In the genomic region with DNA sequence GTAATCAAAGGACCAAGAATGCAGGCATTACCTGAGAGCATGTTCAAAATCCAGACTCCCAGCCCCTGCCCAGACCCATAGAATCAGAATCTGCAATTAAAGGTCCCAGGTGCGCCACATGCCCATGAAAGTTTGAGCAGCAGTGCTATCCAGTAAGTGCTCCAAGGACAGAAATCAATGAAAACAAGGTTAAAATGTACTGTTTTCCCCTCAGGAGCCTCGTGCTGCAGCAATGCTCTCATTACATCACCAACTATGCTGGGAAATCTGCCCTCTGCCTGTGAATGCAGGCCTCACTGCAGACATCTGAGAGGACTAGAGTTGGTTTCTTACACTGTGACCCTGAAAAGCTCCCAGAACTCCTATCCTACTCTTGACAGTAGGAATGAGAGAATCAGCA, we compare ENCODE assay signal across 18 cellular contexts. TPM values are rescaled to one million over a fixed set of nuclear protein-coding genes. Genes with fewer than 3 reads are reported as not detected.
DNase-seq lines count a peak whose midpoint lies in the region; FAIRE-seq and TF ChIP-seq lines count a peak whose summit lies in the region.
"Had no signal": no experiment of that assay in that cellular context is flagged by ENCODE, and none has a peak within 500 bp of the region (broad histone marks: within the 10 kb centered on the region; RNA-seq: fewer than 3 reads in every experiment).

No MANE protein-coding gene starts in this region.

- no peak overlapping the region for H3K27ac ChIP-seq in WERI-Rb-1
- peak overlapping the region; percentile 34 for H3K27ac ChIP-seq in osteoblast (ENCODE audit: low read depth, low read length)
- no peak overlapping the region for H3K27ac ChIP-seq in mammary epithelial cell (ENCODE audit: insufficient read depth, low read depth, low read length)
- H3K27ac ChIP-seq: esophagus muscularis mucosa had no signal

- 53% methylated on average over 2 of the region's 2 CpGs for WGBS in mammary epithelial cell (ENCODE audit: low coverage, missing lambda C conversion rate)

- no peak overlapping the region for H3K9ac ChIP-seq in mammary epithelial cell (ENCODE audit: insufficient read depth, low read length)

- in situ Hi-C loops in mammary epithelial cell (cut with MboI; ENCODE audit: low sequenced_read_pairs in 2 of 2): no loop called here

- H3K36me3 ChIP-seq in BJ (ENCODE audit: control insufficient read depth, insufficient read depth, low read length) (peaks cover 12% of the 10 kb centered on the region), WERI-Rb-1 (peaks cover 28% of the 10 kb centered on the region), osteoblast (ENCODE audit: insufficient read depth, low read length) (peaks cover 90% of the 10 kb centered on the region), mammary epithelial cell (ENCODE audit: insufficient read depth, low read length) (peaks cover 52% of the 10 kb centered on the region)

- peaks cover 76% of the 10 kb centered on the region for H3K79me2 ChIP-seq in osteoblast (ENCODE audit: insufficient read depth, low read length)
- H3K79me2 ChIP-seq in mammary epithelial cell (ENCODE audit: insufficient read depth, low read length): peaks cover 57% of the 10 kb centered on the region

- no peak overlapping the region for H2AFZ ChIP-seq in osteoblast (ENCODE audit: low read length)
- H2AFZ ChIP-seq in mammary epithelial cell (ENCODE audit: low read depth, low read length): no peak overlapping the region

- intact Hi-C loops in mammary epithelial cell (cut with micrococcal nuclease) (loop anchor here (10.0 kb wide), 1 partner anchor 49 kb away; no protein-coding TSS in a partner anchor), CD14-positive monocyte (cut with micrococcal nuclease) (no loop called here)

- H3K4me1 ChIP-seq in osteoblast (ENCODE audit: insufficient read depth, low read length): peaks cover 13% of the 10 kb centered on the region
- peaks cover 4% of the 10 kb centered on the region for H3K4me1 ChIP-seq in mammary epithelial cell (ENCODE audit: insufficient read depth, low read length)
- H3K4me1 ChIP-seq: esophagus muscularis mucosa had no signal

- no peaks in the 10 kb centered on the region for H3K9me3 Mint-ChIP-seq in CD14-positive monocyte
- H3K9me3 Mint-ChIP-seq: CD8-positive, alpha-beta T cell; naive B cell had no signal

- H3K4me3 Mint-ChIP-seq in CD14-positive monocyte: no peak overlapping the region
- H3K4me3 Mint-ChIP-seq: CD8-positive, alpha-beta T cell; naive B cell had no signal

- dilution Hi-C loops in mammary epithelial cell (cut with HindIII; ENCODE audit: low sequenced_read_pairs): no loop called here

- peaks cover 2% of the 10 kb centered on the region for H3K4me1 Mint-ChIP-seq in CD14-positive monocyte

- H3K4me3 ChIP-seq in BJ (ENCODE audit: low read depth, low read length) (no peak overlapping the region), WERI-Rb-1 (ENCODE audit: low read depth, low read length) (no peak overlapping the region), fibroblast of mammary gland (ENCODE audit: control insufficient read depth, low read depth, low read length) (no peak overlapping the region), osteoblast (ENCODE audit: insufficient read depth, low read length) (no peak overlapping the region), mammary epithelial cell (replicated peaks in 1 of 3; ENCODE audit: insufficient read depth in 1 of 3, low read depth in 2 of 3, low read length in 3 of 3) (no peak overlapping the region)
- H3K4me3 ChIP-seq: esophagus muscularis mucosa had no signal

- H3K4me2 ChIP-seq in osteoblast (ENCODE audit: insufficient read depth, low read length) (no peak overlapping the region), mammary epithelial cell (ENCODE audit: insufficient read depth, low read depth, low read length) (no peak overlapping the region)

- peaks cover 0 to 2% (median 0%) of the 10 kb centered on the region in 3 donors for H3K27me3 Mint-ChIP-seq in CD14-positive monocyte (ENCODE audit: low read depth in 3 of 3)
- H3K27me3 Mint-ChIP-seq: naive B cell had no signal

- H3K36me3 Mint-ChIP-seq in CD14-positive monocyte: peaks cover 75 to 93% of the 10 kb centered on the region in 2 donors

- BruUV-seq in mammary epithelial cell (replicated peaks; lab: Mats Ljungman, UMichigan): no TSS peak

- H3K9me3 ChIP-seq in WERI-Rb-1 (ENCODE audit: severe bottlenecking): no peaks in the 10 kb centered on the region
- H3K9me3 ChIP-seq in osteoblast (ENCODE audit: low read depth, low read length): no peaks in the 10 kb centered on the region
- no peaks in the 10 kb centered on the region for H3K9me3 ChIP-seq in mammary epithelial cell (replicated peaks; ENCODE audit: insufficient read depth, low read length)
- H3K9me3 ChIP-seq: esophagus muscularis mucosa had no signal

- CTCF ChIA-PET in BJ (lab: Yijun Ruan, JAX): interaction anchor here (0.8 to 1.1 kb wide), 3 partner anchors 46 to 192 kb away, joined by 3 read pairs; partner anchors contain the start of gene EXOSC9
- CTCF ChIA-PET in mammary epithelial cell (lab: Charles Lee; ENCODE audit: low non-redundant PET): no interaction called here

- H3K27me3 ChIP-seq in BJ (ENCODE audit: control insufficient read depth, insufficient read depth, low read length) (no peaks in the 10 kb centered on the region), WERI-Rb-1 (ENCODE audit: insufficient read depth, low read depth, severe bottlenecking) (no peaks in the 10 kb centered on the region), osteoblast (ENCODE audit: insufficient read depth, low read length) (no peaks in the 10 kb centered on the region), mammary epithelial cell (ENCODE audit: insufficient read depth, low read length) (no peaks in the 10 kb centered on the region)
- H3K27me3 ChIP-seq: esophagus muscularis mucosa had no signal

- TF ChIP-seq CTCF in BJ (IDR thresholded peaks at IDR 0.05; ENCODE audit: insufficient read depth, low read depth, low read length) (peak; percentile 48), WERI-Rb-1 (IDR thresholded peaks at IDR 0.05; ENCODE audit: low read depth, low read length) (peak; percentile 32), fibroblast of mammary gland (conservative IDR thresholded peaks at IDR 0.05; ENCODE audit: control insufficient read depth, insufficient read depth, low read depth, low read length) (peak; percentile 24), osteoblast (IDR thresholded peaks at IDR 0.05; ENCODE audit: extremely low read depth, low read depth, low read length) (peak; percentile 38), mammary epithelial cell (conservative IDR thresholded peaks at IDR 0.05 in 1 of 2, IDR thresholded peaks at IDR 0.05 in 1 of 2; ENCODE audit: extremely low read depth in 1 of 2, insufficient read depth in 1 of 2, low read depth in 1 of 2, low read length in 2 of 2) (peak in 1 of 2 donors; percentile 14), D721Med (IDR thresholded peaks at IDR 0.05; ENCODE audit: insufficient read depth, missing control alignments) (no peak), CD14-positive monocyte (IDR thresholded peaks at IDR 0.05) (no peak)

- no peak for DNase-seq in BJ (ENCODE audit: low read depth)
- DNase-seq in WERI-Rb-1: no peak
- peak; percentile 27 for DNase-seq in fibroblast of mammary gland (ENCODE audit: low read depth)
- DNase-seq in osteoblast (ENCODE audit: insufficient read length, low spot score, missing footprints): no peak
- no peak for DNase-seq in stimulated activated CD8-positive, alpha-beta memory T cell treated with anti-CD3 and anti-CD28 coated beads, Interleukin-4, amount 100 ng/mL, for 48 hours
- no peak for DNase-seq in mammary epithelial cell
- no peak for DNase-seq in D721Med (ENCODE audit: insufficient read length, low spot score)
- DNase-seq in CD14-positive monocyte (ENCODE audit: low spot score): no peak
- DNase-seq: activated CD8-positive, alpha-beta memory T cell treated with anti-CD3 and anti-CD28 coated beads for 24 hours; CD8-positive, alpha-beta T cell; naive B cell; NCI-H510A; RPMI8226 had no signal

- POLR2A ChIA-PET in BJ (lab: Charles Lee): interaction anchor here (0.5 kb wide), 1 partner anchor 18 kb away, joined by 3 read pairs; no protein-coding TSS in a partner anchor

- peak overlapping the region in 1 of 7 donors; percentile 28 for H3K27ac Mint-ChIP-seq in CD14-positive monocyte
- H3K27ac Mint-ChIP-seq: CD8-positive, alpha-beta T cell had no signal

- no peak for FAIRE-seq in D721Med (lab: Jason Lieb, UNC)
- FAIRE-seq: G401.6, GM18507, HTR-8/SVneo, islet of Langerhans had no signal

- H4K20me1 ChIP-seq in osteoblast (ENCODE audit: insufficient read depth, low read length): peaks cover 12% of the 10 kb centered on the region
- no peaks in the 10 kb centered on the region for H4K20me1 ChIP-seq in mammary epithelial cell (ENCODE audit: insufficient read depth, low read length)

RNA-seq across cellular contexts. Expression of gene ANXA5, which starts 21.1 kb away (rescaled TPM):
- polyA plus RNA-seq in BJ (2011; rRNA removed): 591 and 1,019 TPM in 2 replicates
- polyA minus RNA-seq in BJ (2011; rRNA and poly(A)+ RNA removed): 217 and 227 TPM in 2 replicates
- total RNA-seq in osteoblast: 1,038 and 1,166 TPM in 2 replicates
- 100 to 1,000 TPM; 335 to 396 TPM for total RNA-seq in mammary epithelial cell
- 394 TPM for polyA plus RNA-seq in mammary epithelial cell
- polyA minus RNA-seq in mammary epithelial cell: 313 TPM
- 100 to 1,000 TPM; 752 to 796 TPM for polyA plus RNA-seq in CD14-positive monocyte

Comparison
In these comparisons a context has a peak if more than half of its experiments do, and no peak if none do; other contexts are left out.
1. CTCF ChIP-seq: peak in BJ (single experiment), WERI-Rb-1 (single experiment), fibroblast of mammary gland (single experiment) and osteoblast (single experiment); none in D721Med (single experiment) and CD14-positive monocyte (single experiment).